ENCODE assay signal across 1 cellular context in genomic region chr17:17391575-17392370, GRCh38.
TF ChIP-seq lines count a peak whose summit lies in the region.

No MANE protein-coding gene starts in this region.

TF ChIP-seq in GM23338, 12 proteins besides CTCF, POLR2A, EP300 and RAD21 (continued from another document):
- TF ChIP-seq ZNF462 (CRISPR knock-in tag; IDR thresholded peaks at IDR 0.05) = no peak
- no peak for TF ChIP-seq STAT1 (IDR thresholded peaks at IDR 0.05; ENCODE audit: unreplicated experiment)
- TF ChIP-seq NANOG (IDR thresholded peaks at IDR 0.05; ENCODE audit: borderline replicate concordance) = no peak
TF ChIP-seq in GM23338: peak in this region for 0.
